In the genomic region with DNA sequence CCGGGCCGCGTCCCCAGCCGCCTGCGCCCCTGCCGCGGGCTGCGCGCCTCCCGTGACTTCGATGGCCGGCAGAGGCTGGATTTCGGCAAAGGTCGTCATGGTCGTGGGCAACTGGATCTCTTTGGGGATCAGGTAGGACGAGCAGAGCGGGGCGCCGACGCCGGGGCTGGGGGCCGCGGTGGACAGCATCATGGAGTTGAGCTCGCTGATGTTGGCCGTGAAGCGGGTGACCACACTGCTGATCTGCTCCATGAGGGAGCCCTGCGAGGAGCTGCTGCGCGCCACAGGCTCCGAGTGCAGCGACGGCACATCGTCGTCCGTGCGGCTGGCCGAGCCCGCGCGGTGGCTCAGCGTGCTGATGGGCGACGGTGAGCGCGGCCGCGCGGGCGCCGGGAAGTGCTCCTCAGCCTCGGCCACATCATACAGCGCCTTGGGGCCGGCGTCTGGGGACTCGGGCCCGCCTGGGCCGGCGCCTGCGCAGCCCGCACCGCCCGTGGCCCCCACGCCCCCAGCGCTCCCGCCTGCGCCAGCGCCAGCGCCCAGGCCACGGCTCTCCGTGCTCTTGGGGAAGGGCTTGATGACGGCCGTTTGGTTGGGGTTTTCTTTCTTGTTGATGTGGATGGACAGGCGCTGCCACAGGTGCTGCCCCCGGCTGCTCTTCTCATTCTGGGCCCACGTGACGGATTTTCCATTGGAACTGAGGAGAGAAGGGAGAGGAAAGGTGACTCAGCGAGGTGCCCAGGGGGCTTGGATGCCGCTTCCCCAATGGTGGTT, we compare ENCODE assay signal across 8 cellular contexts.
DNase-seq lines count a peak whose midpoint lies in the region; ATAC-seq and TF ChIP-seq lines count a peak whose summit lies in the region.

No MANE protein-coding gene starts in this region.

- H2BK5ac ChIP-seq in mesendoderm (ENCODE audit: low read length), result no peak overlapping the region

- no peaks in the 10 kb centered on the region for H3K9me3 Mint-ChIP-seq in type B pancreatic cell

- H3K9ac ChIP-seq in colonic mucosa (ENCODE audit: low read depth in 2 of 2, low read length in 2 of 2) (no peak overlapping the region), mesendoderm (ENCODE audit: low read length) (peak overlapping the region; percentile 60)

- H4K5ac ChIP-seq in mesendoderm (ENCODE audit: low read length), result no peak overlapping the region

- H3K9me3 ChIP-seq in MG63, result no peaks in the 10 kb centered on the region
- H3K9me3 ChIP-seq in colonic mucosa, result no peaks in the 10 kb centered on the region

- H4K8ac ChIP-seq in mesendoderm (ENCODE audit: low read depth, low read length), result peak overlapping the region; percentile 57

- H3K79me2 ChIP-seq in mesendoderm (ENCODE audit: control insufficient read depth, insufficient read depth, low read length), result no peaks in the 10 kb centered on the region

- no peaks in the 10 kb centered on the region for H3K36me3 ChIP-seq in MG63
- H3K36me3 ChIP-seq in colonic mucosa, result no peaks in the 10 kb centered on the region
- no peaks in the 10 kb centered on the region for H3K36me3 ChIP-seq in mesendoderm (ENCODE audit: control insufficient read depth, insufficient read depth, low read length)

- H3K4me1 ChIP-seq in colonic mucosa (no peaks in the 10 kb centered on the region), mesendoderm (ENCODE audit: control insufficient read depth, low read depth, low read length) (no peaks in the 10 kb centered on the region)

- peak overlapping the region; percentile 60 for H3K27ac Mint-ChIP-seq in type B pancreatic cell

- H3K56ac ChIP-seq in mesendoderm (ENCODE audit: low read length), result peak overlapping the region; percentile 93

- ATAC-seq in GM18502 (IDR thresholded peaks at IDR 0.05; ENCODE audit: poor library complexity, unreplicated experiment), result peak; percentile 67

- H3K4me2 ChIP-seq in mesendoderm (ENCODE audit: low read length), result peak overlapping the region; percentile 52

- DNase-seq in MG63, result peak; percentile 32
- DNase-seq in colonic mucosa, result peak; percentile 18
- DNase-seq in mesendoderm, result peak; percentile 69
- DNase-seq in type B pancreatic cell (ENCODE audit: extremely low spot score, unreplicated experiment), result no peak
- DNase-seq in NCI-H82 treated with DMSO at 0.1 percent for 48 hours (lab: John Stamatoyannopoulos, UW; ENCODE audit: unreplicated experiment), result no peak
- no peak for DNase-seq in HuH-7 (ENCODE audit: low spot score)
- no peak for DNase-seq in globus pallidus (ENCODE audit: low spot score)

- no CpG with 5 or more reads among the region's 78 CpGs for WGBS in mesendoderm (ENCODE audit: extremely low coverage, insufficient coverage, low lambda C conversion rate)

- H3K27ac ChIP-seq in colonic mucosa, result no peak overlapping the region
- no peak overlapping the region for H3K27ac ChIP-seq in mesendoderm (ENCODE audit: low read depth, low read length)

- intact Hi-C loops in colonic mucosa (cut with DNase I), result no loop called here

- H3K4me1 Mint-ChIP-seq in type B pancreatic cell (ENCODE audit: unreplicated experiment), result peaks cover 5% of the 10 kb centered on the region

- H3K4ac ChIP-seq in mesendoderm (ENCODE audit: low read depth, low read length), result no peak overlapping the region

- peak overlapping the region; percentile 54 for H3K18ac ChIP-seq in mesendoderm (ENCODE audit: low read length)

- no peak for TF ChIP-seq CTCF in colonic mucosa (IDR thresholded peaks at IDR 0.05)
- TF ChIP-seq CTCF in type B pancreatic cell (conservative IDR thresholded peaks at IDR 0.05), result no peak

- H3K27me3 Mint-ChIP-seq in type B pancreatic cell, result peaks cover 59% of the 10 kb centered on the region

- H3K4me3 Mint-ChIP-seq in type B pancreatic cell, result peak overlapping the region; percentile 85

- no peak overlapping the region for H2BK15ac ChIP-seq in mesendoderm (replicated peaks; ENCODE audit: low read depth)

- H3K4me3 ChIP-seq in MG63 (no peak overlapping the region), colonic mucosa (peak overlapping the region; percentile 29), mesendoderm (ENCODE audit: low read length) (peak overlapping the region; percentile 49)

- no peak overlapping the region for H2BK120ac ChIP-seq in mesendoderm (ENCODE audit: low read depth, low read length)

- H3K27me3 ChIP-seq in MG63, result no peaks in the 10 kb centered on the region
- peaks cover 3% of the 10 kb centered on the region for H3K27me3 ChIP-seq in colonic mucosa
- H3K27me3 ChIP-seq in mesendoderm (ENCODE audit: insufficient read depth, low read length, poor library complexity), result no peaks in the 10 kb centered on the region

- H2AK5ac ChIP-seq in mesendoderm (ENCODE audit: low read length), result no peak overlapping the region

- no peaks in the 10 kb centered on the region for H3K79me1 ChIP-seq in mesendoderm (ENCODE audit: low read length)

- no peaks in the 10 kb centered on the region for H3K36me3 Mint-ChIP-seq in type B pancreatic cell

- H3K23ac ChIP-seq in mesendoderm (ENCODE audit: low read length), result peak overlapping the region; percentile 6

Comparison
In these comparisons a context has a peak if more than half of its experiments do, and no peak if none do; other contexts are left out.
1. DNase-seq: peak in MG63 (single experiment), colonic mucosa (single experiment) and mesendoderm (single experiment); none in type B pancreatic cell (single experiment), NCI-H82 treated with DMSO at 0.1 percent for 48 hours (single experiment), HuH-7 (single experiment) and globus pallidus (single experiment).